In the genomic region with DNA sequence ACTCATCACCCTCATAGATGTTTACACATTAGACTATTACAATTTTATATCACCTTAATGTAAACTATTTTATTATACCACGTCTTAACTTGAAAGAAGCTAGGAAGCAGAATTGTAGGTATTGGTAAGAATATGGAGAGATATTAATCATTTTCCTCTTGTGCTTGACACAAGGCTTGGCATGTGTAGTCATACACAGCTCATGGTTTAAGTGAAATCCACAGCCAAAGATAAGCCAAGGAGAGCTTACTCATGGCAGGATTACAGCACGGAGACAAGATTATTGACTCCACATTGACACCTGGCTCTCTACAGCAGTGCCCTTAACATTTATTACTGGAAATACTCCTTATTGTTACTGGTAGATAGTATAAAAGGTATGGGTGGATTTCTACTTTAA, we compare ENCODE assay signal across 1 cellular context.
TF ChIP-seq lines count a peak whose summit lies in the region.

No MANE protein-coding gene starts in this region.

TF ChIP-seq in HepG2, 621 proteins besides CTCF, POLR2A, EP300 and RAD21 (continued from another document):
- TF ChIP-seq, protein P1, sequence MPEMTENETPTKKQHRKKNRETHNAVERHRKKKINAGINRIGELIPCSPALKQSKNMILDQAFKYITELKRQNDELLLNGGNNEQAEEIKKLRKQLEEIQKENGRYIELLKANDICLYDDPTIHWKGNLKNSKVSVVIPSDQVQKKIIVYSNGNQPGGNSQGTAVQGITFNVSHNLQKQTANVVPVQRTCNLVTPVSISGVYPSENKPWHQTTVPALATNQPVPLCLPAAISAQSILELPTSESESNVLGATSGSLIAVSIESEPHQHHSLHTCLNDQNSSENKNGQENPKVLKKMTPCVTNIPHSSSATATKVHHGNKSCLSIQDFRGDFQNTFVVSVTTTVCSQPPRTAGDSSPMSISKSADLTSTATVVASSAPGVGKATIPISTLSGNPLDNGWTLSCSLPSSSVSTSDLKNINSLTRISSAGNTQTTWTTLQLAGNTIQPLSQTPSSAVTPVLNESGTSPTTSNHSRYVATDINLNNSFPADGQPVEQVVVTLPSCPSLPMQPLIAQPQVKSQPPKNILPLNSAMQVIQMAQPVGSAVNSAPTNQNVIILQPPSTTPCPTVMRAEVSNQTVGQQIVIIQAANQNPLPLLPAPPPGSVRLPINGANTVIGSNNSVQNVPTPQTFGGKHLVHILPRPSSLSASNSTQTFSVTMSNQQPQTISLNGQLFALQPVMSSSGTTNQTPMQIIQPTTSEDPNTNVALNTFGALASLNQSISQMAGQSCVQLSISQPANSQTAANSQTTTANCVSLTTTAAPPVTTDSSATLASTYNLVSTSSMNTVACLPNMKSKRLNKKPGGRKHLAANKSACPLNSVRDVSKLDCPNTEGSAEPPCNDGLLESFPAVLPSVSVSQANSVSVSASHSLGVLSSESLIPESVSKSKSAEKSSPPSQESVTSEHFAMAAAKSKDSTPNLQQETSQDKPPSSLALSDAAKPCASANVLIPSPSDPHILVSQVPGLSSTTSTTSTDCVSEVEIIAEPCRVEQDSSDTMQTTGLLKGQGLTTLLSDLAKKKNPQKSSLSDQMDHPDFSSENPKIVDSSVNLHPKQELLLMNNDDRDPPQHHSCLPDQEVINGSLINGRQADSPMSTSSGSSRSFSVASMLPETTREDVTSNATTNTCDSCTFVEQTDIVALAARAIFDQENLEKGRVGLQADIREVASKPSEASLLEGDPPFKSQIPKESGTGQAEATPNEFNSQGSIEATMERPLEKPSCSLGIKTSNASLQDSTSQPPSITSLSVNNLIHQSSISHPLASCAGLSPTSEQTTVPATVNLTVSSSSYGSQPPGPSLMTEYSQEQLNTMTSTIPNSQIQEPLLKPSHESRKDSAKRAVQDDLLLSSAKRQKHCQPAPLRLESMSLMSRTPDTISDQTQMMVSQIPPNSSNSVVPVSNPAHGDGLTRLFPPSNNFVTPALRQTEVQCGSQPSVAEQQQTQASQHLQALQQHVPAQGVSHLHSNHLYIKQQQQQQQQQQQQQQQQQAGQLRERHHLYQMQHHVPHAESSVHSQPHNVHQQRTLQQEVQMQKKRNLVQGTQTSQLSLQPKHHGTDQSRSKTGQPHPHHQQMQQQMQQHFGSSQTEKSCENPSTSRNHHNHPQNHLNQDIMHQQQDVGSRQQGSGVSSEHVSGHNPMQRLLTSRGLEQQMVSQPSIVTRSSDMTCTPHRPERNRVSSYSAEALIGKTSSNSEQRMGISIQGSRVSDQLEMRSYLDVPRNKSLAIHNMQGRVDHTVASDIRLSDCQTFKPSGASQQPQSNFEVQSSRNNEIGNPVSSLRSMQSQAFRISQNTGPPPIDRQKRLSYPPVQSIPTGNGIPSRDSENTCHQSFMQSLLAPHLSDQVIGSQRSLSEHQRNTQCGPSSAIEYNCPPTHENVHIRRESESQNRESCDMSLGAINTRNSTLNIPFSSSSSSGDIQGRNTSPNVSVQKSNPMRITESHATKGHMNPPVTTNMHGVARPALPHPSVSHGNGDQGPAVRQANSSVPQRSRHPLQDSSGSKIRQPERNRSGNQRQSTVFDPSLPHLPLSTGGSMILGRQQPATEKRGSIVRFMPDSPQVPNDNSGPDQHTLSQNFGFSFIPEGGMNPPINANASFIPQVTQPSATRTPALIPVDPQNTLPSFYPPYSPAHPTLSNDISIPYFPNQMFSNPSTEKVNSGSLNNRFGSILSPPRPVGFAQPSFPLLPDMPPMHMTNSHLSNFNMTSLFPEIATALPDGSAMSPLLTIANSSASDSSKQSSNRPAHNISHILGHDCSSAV (CRISPR knock-in tag; IDR thresholded peaks at IDR 0.05; ENCODE audit: borderline replicate concordance): no peak
